Comparison of ENCODE assay signal across 8 cellular contexts in genomic region chr15:78944202-78944625, GRCh38. TPM values are rescaled to one million over a fixed set of nuclear protein-coding genes. Genes with fewer than 3 reads are reported as not detected.
DNase-seq lines count a peak whose midpoint lies in the region; ATAC-seq, FAIRE-seq and TF ChIP-seq lines count a peak whose summit lies in the region.

No MANE protein-coding gene starts in this region.

- no peaks in the 10 kb centered on the region for H3K27me3 ChIP-seq in CD8-positive, alpha-beta T cell (ENCODE audit: insufficient read depth, low read length)
- peaks cover 7% of the 10 kb centered on the region for H3K27me3 ChIP-seq in MG63
- H3K27me3 ChIP-seq in endothelial cell of umbilical vein (ENCODE audit: control insufficient read depth in 2 of 2, insufficient read depth in 2 of 2, low read length in 2 of 2) = peaks cover 10 to 11% of the 10 kb centered on the region in 2 experiments
- peaks cover 27% of the 10 kb centered on the region for H3K27me3 ChIP-seq in neuron (ENCODE audit: insufficient read depth, low read length)

- no peak for TF ChIP-seq POLR2A in endothelial cell of umbilical vein (IDR thresholded peaks at IDR 0.05; ENCODE audit: low read depth, low read length)

- no peak overlapping the region for H3K27ac ChIP-seq in CD8-positive, alpha-beta T cell (ENCODE audit: low read depth, low read length)
- no peak overlapping the region for H3K27ac ChIP-seq in endothelial cell of umbilical vein (ENCODE audit: insufficient read depth, low read depth, low read length)

- no peak overlapping the region for H3K4me2 ChIP-seq in endothelial cell of umbilical vein (ENCODE audit: insufficient read depth, low read length)

- dilution Hi-C loops in endothelial cell of umbilical vein (cut with MboI; ENCODE audit: extremely low pct_ligation_motif_present, low sequenced_read_pairs) = no loop called here

- no peaks in the 10 kb centered on the region for H3K36me3 Mint-ChIP-seq in CD8-positive, alpha-beta T cell

- POLR2A ChIA-PET in CD8-positive, alpha-beta T cell (lab: Charles Lee) = no interaction called here
- POLR2A ChIA-PET in endothelial cell of umbilical vein (lab: Charles Lee) = no interaction called here

- H3K4me3 Mint-ChIP-seq in CD8-positive, alpha-beta T cell = peak overlapping the region; percentile 79

- H3K4me1 ChIP-seq in CD8-positive, alpha-beta T cell (ENCODE audit: insufficient read depth, low read length) = peaks cover 6% of the 10 kb centered on the region
- peaks cover 5% of the 10 kb centered on the region for H3K4me1 ChIP-seq in endothelial cell of umbilical vein (ENCODE audit: control insufficient read depth, extremely low read depth, insufficient read depth, low read length)
- peaks cover 6% of the 10 kb centered on the region for H3K4me1 ChIP-seq in neuron (ENCODE audit: insufficient read depth, low read length)

- DNase-seq in CD8-positive, alpha-beta T cell = no peak
- no peak for DNase-seq in MG63
- DNase-seq in endothelial cell of umbilical vein (ENCODE audit: low read depth, low spot score) = no peak
- no peak for DNase-seq in AG20443 (ENCODE audit: low spot score)
- DNase-seq in HTR-8/SVneo (ENCODE audit: insufficient read length, low spot score) = no peak
- no peak for DNase-seq in NCI-H2029 (lab: John Stamatoyannopoulos, UW)

- no peaks in the 10 kb centered on the region for H3K9me3 Mint-ChIP-seq in CD8-positive, alpha-beta T cell

- H3K9ac ChIP-seq in endothelial cell of umbilical vein (replicated peaks; ENCODE audit: extremely low read depth, insufficient read depth, low read length) = no peak overlapping the region

- ATAC-seq in CD8-positive, alpha-beta T cell = peak; percentile 3
- ATAC-seq in GM21528 (IDR thresholded peaks at IDR 0.05; ENCODE audit: low FRiP score, unreplicated experiment) = peak; percentile 23

- BruUV-seq in endothelial cell of umbilical vein (replicated peaks; lab: Mats Ljungman, UMichigan) = no TSS peak

- H3K4me3 ChIP-seq in CD8-positive, alpha-beta T cell (ENCODE audit: low read depth, low read length) = peak overlapping the region; percentile 57
- H3K4me3 ChIP-seq in MG63 (peak overlapping the region; percentile 47), endothelial cell of umbilical vein (replicated peaks in 1 of 3; ENCODE audit: insufficient read depth in 1 of 3, low read depth in 1 of 3, low read length in 3 of 3) (peak overlapping the region in 1 of 3 experiments; percentile 43), neuron (ENCODE audit: low read length) (peak overlapping the region; percentile 49)

- H3K9me1 ChIP-seq in endothelial cell of umbilical vein (replicated peaks; ENCODE audit: control insufficient read depth, extremely low read depth, insufficient read depth, low read length) = no peaks in the 10 kb centered on the region

- H3K27ac Mint-ChIP-seq in CD8-positive, alpha-beta T cell = no peak overlapping the region

- no peaks in the 10 kb centered on the region for H3K36me3 ChIP-seq in CD8-positive, alpha-beta T cell (ENCODE audit: insufficient read depth, low read length)
- H3K36me3 ChIP-seq in MG63 (no peaks in the 10 kb centered on the region), endothelial cell of umbilical vein (ENCODE audit: control insufficient read depth in 2 of 2, extremely low read depth in 1 of 2, insufficient read depth in 2 of 2, low read length in 2 of 2) (no peaks in the 10 kb centered on the region), neuron (ENCODE audit: insufficient read depth, low read length) (no peaks in the 10 kb centered on the region)

- CTCF ChIA-PET in CD8-positive, alpha-beta T cell (lab: Charles Lee) = no interaction called here
- CTCF ChIA-PET in endothelial cell of umbilical vein (lab: Charles Lee) = interaction anchor here (0.8 to 1.3 kb wide), 3 partner anchors 13 to 63 kb away, joined by 3 read pairs; no protein-coding TSS in a partner anchor

- intact Hi-C loops in CD8-positive, alpha-beta T cell (cut with DNase I, micrococcal nuclease) = loop anchor here in 1 of 2 experiments (10.0 kb wide), 1 partner anchor 1751 kb away; the partner anchor contains the start of gene ABHD17C
- intact Hi-C loops in endothelial cell of umbilical vein (cut with micrococcal nuclease) = no loop called here

- H3K9me3 ChIP-seq in CD8-positive, alpha-beta T cell (ENCODE audit: low read length) = no peaks in the 10 kb centered on the region
- H3K9me3 ChIP-seq in MG63 (no peaks in the 10 kb centered on the region), endothelial cell of umbilical vein (replicated peaks; ENCODE audit: control insufficient read depth, insufficient read depth, low read length) (no peaks in the 10 kb centered on the region), neuron (ENCODE audit: low read length) (no peaks in the 10 kb centered on the region)

- H2AFZ ChIP-seq in endothelial cell of umbilical vein (ENCODE audit: low read depth, low read length) (peak overlapping the region; percentile 92), neuron (ENCODE audit: low read depth, low read length) (peak overlapping the region; percentile 93)

- no peak for TF ChIP-seq CTCF in CD8-positive, alpha-beta T cell (IDR thresholded peaks at IDR 0.05)
- no peak for TF ChIP-seq CTCF in endothelial cell of umbilical vein (IDR thresholded peaks at IDR 0.05; ENCODE audit: extremely low read depth in 1 of 2, insufficient read depth in 1 of 2, low read depth in 1 of 2, low read length in 2 of 2)

- H3K4me1 Mint-ChIP-seq in CD8-positive, alpha-beta T cell (ENCODE audit: low read depth) = peaks cover 7% of the 10 kb centered on the region

- H3K27me3 Mint-ChIP-seq in CD8-positive, alpha-beta T cell (ENCODE audit: low read depth) = peaks cover 3% of the 10 kb centered on the region

- H4K20me1 ChIP-seq in endothelial cell of umbilical vein (replicated peaks; ENCODE audit: control insufficient read depth, extremely low read depth, insufficient read depth, low read length) = no peaks in the 10 kb centered on the region

- no peaks in the 10 kb centered on the region for H3K79me2 ChIP-seq in endothelial cell of umbilical vein (ENCODE audit: control insufficient read depth, insufficient read depth, low read length)

- FAIRE-seq in endothelial cell of umbilical vein (lab: Jason Lieb, UNC) (no peak), HTR-8/SVneo (lab: Jason Lieb, UNC) (no peak)

TF ChIP-seq in endothelial cell of umbilical vein, 7 proteins besides CTCF, POLR2A, EP300 and RAD21:
- TF ChIP-seq EZH2 (IDR thresholded peaks at IDR 0.05; ENCODE audit: borderline replicate concordance, low read depth, low read length, severe bottlenecking) (no peak), FOS (IDR thresholded peaks at IDR 0.05; ENCODE audit: borderline replicate concordance, insufficient read depth, low read length) (no peak), POLR2AphosphoS5 (IDR thresholded peaks at IDR 0.05; ENCODE audit: insufficient read depth, low read depth, low read length) (no peak), GATA2 (IDR thresholded peaks at IDR 0.05; ENCODE audit: insufficient read depth, insufficient read length, low read depth, low read length) (no peak), MYC (IDR thresholded peaks at IDR 0.05; ENCODE audit: low read depth, low read length) (no peak), JUN (IDR thresholded peaks at IDR 0.05; ENCODE audit: borderline replicate concordance, insufficient read depth, insufficient read length, low read depth) (no peak)
- TF ChIP-seq, protein P1, sequence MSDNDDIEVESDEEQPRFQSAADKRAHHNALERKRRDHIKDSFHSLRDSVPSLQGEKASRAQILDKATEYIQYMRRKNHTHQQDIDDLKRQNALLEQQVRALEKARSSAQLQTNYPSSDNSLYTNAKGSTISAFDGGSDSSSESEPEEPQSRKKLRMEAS (IDR thresholded peaks at IDR 0.05; ENCODE audit: insufficient read depth, insufficient read length) = no peak

RNA-seq across cellular contexts. Expression of gene CTSH, which starts 0.6 kb away (rescaled TPM):
- total RNA-seq in CD8-positive, alpha-beta T cell = 1 to 10 TPM; 3.7 to 5.0 TPM
- total RNA-seq in MG63 (2014; rRNA removed; shearing (Covaris generic); ENCODE audit: low replicate concordance) = 19.8 and 100 TPM in 2 replicates
- 1.8 and 7.0 TPM in 2 replicates for total RNA-seq in endothelial cell of umbilical vein
- polyA plus RNA-seq in endothelial cell of umbilical vein = 7.4 and 9.0 TPM in 2 replicates
- polyA plus RNA-seq in endothelial cell of umbilical vein (2011; cell fraction: cytosol; rRNA removed) = 8.3 and 9.6 TPM in 2 replicates
- polyA plus RNA-seq in endothelial cell of umbilical vein (2011; cell fraction: nucleus; rRNA removed) = 6.2 and 9.4 TPM in 2 replicates
- polyA plus RNA-seq in endothelial cell of umbilical vein (2012) = 19.7 and 31.0 TPM in 2 replicates
- 10.0 and 13.9 TPM in 2 replicates for polyA minus RNA-seq in endothelial cell of umbilical vein
- not detected for polyA minus RNA-seq in endothelial cell of umbilical vein (2011; cell fraction: cytosol; rRNA and poly(A)+ RNA removed)
- 2.4 and 2.6 TPM in 2 replicates for polyA minus RNA-seq in endothelial cell of umbilical vein (2011; cell fraction: nucleus; rRNA and poly(A)+ RNA removed)
